Comparison of ENCODE assay signal across 8 cellular contexts in genomic region chr6:30716879-30717128, GRCh38. TPM values are rescaled to one million over a fixed set of nuclear protein-coding genes. Genes with fewer than 3 reads are reported as not detected.
DNase-seq lines count a peak whose midpoint lies in the region; ATAC-seq, FAIRE-seq and TF ChIP-seq lines count a peak whose summit lies in the region.

No MANE protein-coding gene starts in this region.

- H3K4me3 Mint-ChIP-seq in CD4-positive, CD25-positive, alpha-beta regulatory T cell, result peak overlapping the region; percentile 93 to 98 (median 98)
- H3K4me3 Mint-ChIP-seq in endodermal cell, result peak overlapping the region; percentile 99

- H2BK12ac ChIP-seq in neuronal stem cell (ENCODE audit: low read length), result no peak overlapping the region

- no peak overlapping the region for H2BK5ac ChIP-seq in neuronal stem cell (ENCODE audit: low read length)

- H3K4me1 Mint-ChIP-seq in CD4-positive, CD25-positive, alpha-beta regulatory T cell, result peaks cover 15 to 68% (median 50%) of the 10 kb centered on the region in 4 donors
- peaks cover 15% of the 10 kb centered on the region for H3K4me1 Mint-ChIP-seq in endodermal cell

- no peak overlapping the region for H2BK15ac ChIP-seq in neuronal stem cell (ENCODE audit: low read length)

- peaks cover 9% of the 10 kb centered on the region for H3K27me3 Mint-ChIP-seq in CD4-positive, CD25-positive, alpha-beta regulatory T cell
- no peaks in the 10 kb centered on the region for H3K27me3 Mint-ChIP-seq in endodermal cell (ENCODE audit: insufficient read depth)

- peaks cover 29% of the 10 kb centered on the region for H3K36me3 Mint-ChIP-seq in CD4-positive, CD25-positive, alpha-beta regulatory T cell
- H3K36me3 Mint-ChIP-seq in endodermal cell (ENCODE audit: low read depth), result peaks cover 39% of the 10 kb centered on the region

- WGBS in endodermal cell (ENCODE audit: insufficient coverage in 1 of 2, insufficient read length in 1 of 2), 2 experiments, result 0% methylated on average over 4 to 8 of the region's 8 CpGs
- no CpG with 5 or more reads among the region's 8 CpGs for WGBS in neuronal stem cell (ENCODE audit: extremely low coverage in 2 of 2, insufficient read length in 2 of 2, insufficient replicate concordance in 1 of 2), 2 donors

- ATAC-seq in CD4-positive, CD25-positive, alpha-beta regulatory T cell (ENCODE audit: low read depth in 2 of 2), result no peak
- no peak for ATAC-seq in HG02678 (IDR thresholded peaks at IDR 0.05; ENCODE audit: unreplicated experiment)

- peak overlapping the region; percentile 76 for H3K4me3 ChIP-seq in CD4-positive, CD25-positive, alpha-beta regulatory T cell (ENCODE audit: low read depth, low read length)
- H3K4me3 ChIP-seq in OCI-LY3 (ENCODE audit: low read length) (peak overlapping the region; percentile 93), endodermal cell (ENCODE audit: low read length) (peak overlapping the region; percentile 99), neuronal stem cell (ENCODE audit: low read length in 2 of 2) (peak overlapping the region; percentile 62 to 88)

- no peak overlapping the region for H3K4ac ChIP-seq in neuronal stem cell (ENCODE audit: low read length)

- peaks cover 42% of the 10 kb centered on the region for H3K79me2 ChIP-seq in OCI-LY3 (ENCODE audit: low read length)

- no peak overlapping the region for H3K14ac ChIP-seq in neuronal stem cell (ENCODE audit: low read length)

- TF ChIP-seq CTCF in OCI-LY3 (IDR thresholded peaks at IDR 0.05; ENCODE audit: low read depth, low read length) (no peak), endodermal cell (conservative IDR thresholded peaks at IDR 0.05) (no peak)

- no peaks in the 10 kb centered on the region for H3K9me3 ChIP-seq in CD4-positive, CD25-positive, alpha-beta regulatory T cell (ENCODE audit: control insufficient read depth in 2 of 2, low read length in 2 of 2)
- no peaks in the 10 kb centered on the region for H3K9me3 ChIP-seq in OCI-LY3 (ENCODE audit: insufficient read depth, low read length)
- H3K9me3 ChIP-seq in endodermal cell (ENCODE audit: control insufficient read depth, low read length), result no peaks in the 10 kb centered on the region
- no peaks in the 10 kb centered on the region for H3K9me3 ChIP-seq in neuronal stem cell (replicated peaks in 1 of 2; ENCODE audit: control insufficient read depth in 2 of 2, insufficient read depth in 1 of 2, low read depth in 1 of 2, low read length in 2 of 2)

- FAIRE-seq in HTR-8/SVneo (lab: Jason Lieb, UNC), result no peak

- no peak overlapping the region for H2AFZ ChIP-seq in OCI-LY3 (ENCODE audit: low read depth, low read length)
- H2AFZ ChIP-seq in neuronal stem cell (ENCODE audit: low read length), result peak overlapping the region; percentile 80

- DNase-seq in CD4-positive, CD25-positive, alpha-beta regulatory T cell, result no peak
- DNase-seq in endodermal cell (no peak), neuronal stem cell (ENCODE audit: low spot score) (no peak), amniotic stem cell (lab: John Stamatoyannopoulos, UW) (no peak), HTR-8/SVneo (ENCODE audit: insufficient read length, low spot score) (no peak)
- DNase-seq in activated CD4-positive, CD25-positive, alpha-beta regulatory T cell (lab: John Stamatoyannopoulos, UW), result no peak

- H3K18ac ChIP-seq in neuronal stem cell (ENCODE audit: low read length), result peak overlapping the region; percentile 80

- H4K91ac ChIP-seq in neuronal stem cell (ENCODE audit: low read depth, low read length, poor library complexity), result no peak overlapping the region

- H3K23ac ChIP-seq in neuronal stem cell (ENCODE audit: low read depth, low read length, poor library complexity), result no peak overlapping the region

- peak overlapping the region; percentile 92 for H3K27ac ChIP-seq in CD4-positive, CD25-positive, alpha-beta regulatory T cell (ENCODE audit: insufficient read depth, low read length, poor library complexity, severe bottlenecking)
- H3K27ac ChIP-seq in OCI-LY3 (ENCODE audit: low read length) (peak overlapping the region; percentile 87), endodermal cell (ENCODE audit: low read depth, low read length) (peak overlapping the region; percentile 84), neuronal stem cell (replicated peaks; ENCODE audit: low read length) (peak overlapping the region; percentile 85)

- H3K36me3 ChIP-seq in CD4-positive, CD25-positive, alpha-beta regulatory T cell (ENCODE audit: control insufficient read depth, insufficient read depth, low read length), result peaks cover 32% of the 10 kb centered on the region
- H3K36me3 ChIP-seq in OCI-LY3 (replicated peaks; ENCODE audit: low read depth, low read length) (peaks cover 13% of the 10 kb centered on the region), endodermal cell (ENCODE audit: control insufficient read depth, insufficient read depth, low read length) (peaks cover 39% of the 10 kb centered on the region), neuronal stem cell (replicated peaks in 1 of 2; ENCODE audit: control insufficient read depth in 2 of 2, insufficient read depth in 2 of 2, low read length in 2 of 2) (peaks cover 30 to 38% of the 10 kb centered on the region in 2 donors)

- no peak overlapping the region for H2BK120ac ChIP-seq in neuronal stem cell (ENCODE audit: low read depth, low read length)

- H3K4me1 ChIP-seq in CD4-positive, CD25-positive, alpha-beta regulatory T cell (ENCODE audit: control insufficient read depth, insufficient read depth, low read length, poor library complexity, severe bottlenecking), result peaks cover 31% of the 10 kb centered on the region
- H3K4me1 ChIP-seq in OCI-LY3 (ENCODE audit: low read length), result peaks cover 24% of the 10 kb centered on the region
- no peaks in the 10 kb centered on the region for H3K4me1 ChIP-seq in endodermal cell (ENCODE audit: control insufficient read depth, insufficient read depth, low read length)
- peaks cover 4 to 15% of the 10 kb centered on the region in 2 donors for H3K4me1 ChIP-seq in neuronal stem cell (ENCODE audit: control insufficient read depth in 2 of 2, insufficient read depth in 1 of 2, low read depth in 1 of 2, low read length in 2 of 2)

- H3K27me3 ChIP-seq in CD4-positive, CD25-positive, alpha-beta regulatory T cell (ENCODE audit: control insufficient read depth, insufficient read depth, low read length), result no peaks in the 10 kb centered on the region
- H3K27me3 ChIP-seq in OCI-LY3 (ENCODE audit: low read depth, low read length) (no peaks in the 10 kb centered on the region), endodermal cell (ENCODE audit: control insufficient read depth, insufficient read depth, low read length, poor library complexity, severe bottlenecking) (no peaks in the 10 kb centered on the region), neuronal stem cell (ENCODE audit: control insufficient read depth in 3 of 3, insufficient read depth in 3 of 3, low read depth in 1 of 3, low read length in 3 of 3) (no peaks in the 10 kb centered on the region)

- H2AK5ac ChIP-seq in neuronal stem cell (ENCODE audit: low read depth, low read length), result no peak overlapping the region

- H3K4me2 ChIP-seq in OCI-LY3 (ENCODE audit: low read length), result peak overlapping the region; percentile 97
- H3K4me2 ChIP-seq in neuronal stem cell (ENCODE audit: insufficient read depth, low read length, poor library complexity, severe bottlenecking), result peak overlapping the region; percentile 72

- peak overlapping the region; percentile 98 for H3K9ac ChIP-seq in OCI-LY3 (ENCODE audit: low read length)
- peak overlapping the region; percentile 67 for H3K9ac ChIP-seq in endodermal cell (ENCODE audit: extremely low read depth, low read length, poor library complexity, severe bottlenecking)
- H3K9ac ChIP-seq in neuronal stem cell (ENCODE audit: low read depth, low read length, poor library complexity), result peak overlapping the region; percentile 50

- peaks cover 4% of the 10 kb centered on the region for H4K20me1 ChIP-seq in OCI-LY3 (ENCODE audit: insufficient read depth, low read length)

- no peaks in the 10 kb centered on the region for H3K79me1 ChIP-seq in neuronal stem cell (ENCODE audit: low read depth, low read length)

- no peak overlapping the region for H4K8ac ChIP-seq in neuronal stem cell (ENCODE audit: low read depth, low read length)

- peak overlapping the region; percentile 98 to 100 (median 100) for H3K27ac Mint-ChIP-seq in CD4-positive, CD25-positive, alpha-beta regulatory T cell
- H3K27ac Mint-ChIP-seq in endodermal cell, result peak overlapping the region; percentile 100

- H3K9me3 Mint-ChIP-seq in CD4-positive, CD25-positive, alpha-beta regulatory T cell, result peaks cover 0 to 1% (median 0%) of the 10 kb centered on the region in 7 donors
- H3K9me3 Mint-ChIP-seq in endodermal cell, result no peaks in the 10 kb centered on the region

RNA-seq across cellular contexts. Expression of gene MDC1, which starts 0.3 kb away (rescaled TPM):
- 32.7 TPM for total RNA-seq in CD4-positive, CD25-positive, alpha-beta regulatory T cell
- 1 to 10 TPM; 1.2 to 5.0 (median 3.7) TPM for polyA plus RNA-seq in CD4-positive, CD25-positive, alpha-beta regulatory T cell
- 10 to 100 TPM; 79.0 to 95.1 TPM for total RNA-seq in endodermal cell
- 80.0 TPM for polyA plus RNA-seq in endodermal cell (2013, experiment 1 of 2)
- polyA plus RNA-seq in endodermal cell (2013, experiment 2 of 2), result 74.0 TPM
- polyA plus RNA-seq in neuronal stem cell (2013, experiment 1 of 2), result 50.3 TPM
- 51.5 TPM for polyA plus RNA-seq in neuronal stem cell (2013, experiment 2 of 2)

RNA-seq across cellular contexts. Expression of gene TUBB, which starts 3.3 kb away (rescaled TPM):
- 119 TPM for total RNA-seq in CD4-positive, CD25-positive, alpha-beta regulatory T cell
- polyA plus RNA-seq in CD4-positive, CD25-positive, alpha-beta regulatory T cell, result 100 to 1,000 TPM; 125 to 158 (median 138) TPM
- total RNA-seq in endodermal cell, result 1,000 to 10,000 TPM; 1,504 to 1,815 TPM
- 2,363 TPM for polyA plus RNA-seq in endodermal cell (2013, experiment 1 of 2)
- 2,162 TPM for polyA plus RNA-seq in endodermal cell (2013, experiment 2 of 2)
- 2,147 TPM for polyA plus RNA-seq in neuronal stem cell (2013, experiment 1 of 2)
- 2,146 TPM for polyA plus RNA-seq in neuronal stem cell (2013, experiment 2 of 2)

RNA-seq across cellular contexts. Expression of gene FLOT1, which starts 25.7 kb away (rescaled TPM):
- total RNA-seq in CD4-positive, CD25-positive, alpha-beta regulatory T cell, result 25.3 TPM
- 10 to 100 TPM; 30.5 to 63.2 (median 48.1) TPM for polyA plus RNA-seq in CD4-positive, CD25-positive, alpha-beta regulatory T cell
- total RNA-seq in endodermal cell, result 100 to 1,000 TPM; 121 to 141 TPM
- polyA plus RNA-seq in endodermal cell (2013, experiment 1 of 2), result 119 TPM
- 111 TPM for polyA plus RNA-seq in endodermal cell (2013, experiment 2 of 2)
- polyA plus RNA-seq in neuronal stem cell (2013, experiment 1 of 2), result 107 TPM
- polyA plus RNA-seq in neuronal stem cell (2013, experiment 2 of 2), result 102 TPM

RNA-seq across cellular contexts. Expression of gene NRM, which starts 26.0 kb away (rescaled TPM):
- total RNA-seq in CD4-positive, CD25-positive, alpha-beta regulatory T cell, result 9.0 TPM
- polyA plus RNA-seq in CD4-positive, CD25-positive, alpha-beta regulatory T cell, result 10 to 100 TPM in 1 of 4 donors, 1 to 10 TPM in 3; 7.5 to 17.7 (median 9.2) TPM
- 10 to 100 TPM; 37.1 TPM for total RNA-seq in endodermal cell
- polyA plus RNA-seq in endodermal cell (2013, experiment 1 of 2), result 72.2 TPM
- 59.2 TPM for polyA plus RNA-seq in endodermal cell (2013, experiment 2 of 2)
- 98.1 TPM for polyA plus RNA-seq in neuronal stem cell (2013, experiment 1 of 2)
- polyA plus RNA-seq in neuronal stem cell (2013, experiment 2 of 2), result 96.2 TPM

RNA-seq across cellular contexts. Expression of gene IER3, which starts 27.5 kb away (rescaled TPM):
- total RNA-seq in CD4-positive, CD25-positive, alpha-beta regulatory T cell, result 5.1 TPM
- polyA plus RNA-seq in CD4-positive, CD25-positive, alpha-beta regulatory T cell, result 1 to 10 TPM in 3 of 4 donors, under 1 TPM in 1; 0.38 to 2.2 (median 1.4) TPM
- total RNA-seq in endodermal cell, result 100 to 1,000 TPM; 102 to 136 TPM
- 51.3 TPM for polyA plus RNA-seq in endodermal cell (2013, experiment 1 of 2)
- polyA plus RNA-seq in endodermal cell (2013, experiment 2 of 2), result 74.4 TPM
- 11.0 TPM for polyA plus RNA-seq in neuronal stem cell (2013, experiment 1 of 2)
- 10.9 TPM for polyA plus RNA-seq in neuronal stem cell (2013, experiment 2 of 2)

Comparison
In these comparisons a context has a peak if more than half of its experiments do, and no peak if none do; other contexts are left out.
1. RNA of gene TUBB, which starts 3.3 kb away (total RNA-seq): 1,504 to 1,815 TPM in endodermal cell; 119 TPM in CD4-positive, CD25-positive, alpha-beta regulatory T cell (single experiment); every median in the first group is over 10 times any median in the second.
2. Peak in every context shown above with its lines, with median percentiles within 50 percentile points of each other: H3K27ac ChIP-seq, H3K4me3 ChIP-seq and H3K9ac ChIP-seq.